8 cellular contexts compared by ENCODE assay signal in genomic region chr5:176364765-176365662, GRCh38. TPM values are rescaled to one million over a fixed set of nuclear protein-coding genes. Genes with fewer than 3 reads are reported as not detected.
DNase-seq lines count a peak whose midpoint lies in the region.

TSS of gene ARL10 (plus strand) at chr5:176365487. CDS start at chr5:176365564, 77 bp downstream.

- H3K27ac ChIP-seq in esophagus (ENCODE audit: low read depth in 2 of 2, low read length in 1 of 2) = peak within 1 kb of the TSS; percentile 65 to 80
- peak within 1 kb of the TSS; percentile 88 for H3K27ac ChIP-seq in muscle layer of colon (ENCODE audit: low read depth, low read length)

- H3K27me3 ChIP-seq in MG63 (peaks cover 6% of the 10 kb centered on the region), esophagus (ENCODE audit: control insufficient read depth in 1 of 2, insufficient read depth in 2 of 2, low read length in 2 of 2) (no peaks in the 10 kb centered on the region), muscle layer of colon (ENCODE audit: control insufficient read depth in 1 of 2, insufficient read depth in 2 of 2, low read length in 2 of 2) (no peaks in the 10 kb centered on the region)

- peak; percentile 59 for DNase-seq in NCI-H82 (lab: John Stamatoyannopoulos, UW)
- DNase-seq in NCI-H82 treated with DMSO at 0.1 percent for 48 hours (lab: John Stamatoyannopoulos, UW; ENCODE audit: unreplicated experiment) = no peak
- peak; percentile 8 for DNase-seq in MG63
- DNase-seq in activated T-cell treated with anti-CD3 and anti-CD28 coated beads for 24 hours (ENCODE audit: low read depth) = peak; percentile 50
- DNase-seq in stimulated activated CD8-positive, alpha-beta memory T cell treated with anti-CD3 and anti-CD28 coated beads, Interleukin-7, amount 100 ng/mL, for 48 hours (ENCODE audit: extremely low read depth in 1 of 2, low read depth in 1 of 2) = peak; percentile 38 to 62
- DNase-seq in OCI-M1 (lab: John Stamatoyannopoulos, UW) = no peak

- WGBS in esophagus, 2 donors = 10 to 15% methylated on average over 52 to 68 of the region's 68 CpGs

- peak within 1 kb of the TSS; percentile 86 for H3K9ac ChIP-seq in muscle layer of colon (ENCODE audit: low read length)

- H3K9me3 ChIP-seq in MG63 (no peaks in the 10 kb centered on the region), esophagus (ENCODE audit: control insufficient read depth in 2 of 2, insufficient read depth in 1 of 2, low read depth in 1 of 2, low read length in 1 of 2) (no peaks in the 10 kb centered on the region), muscle layer of colon (ENCODE audit: low read length) (no peaks in the 10 kb centered on the region)

- peak within 1 kb of the TSS; percentile 41 for H3K4me3 ChIP-seq in MG63
- peak within 1 kb of the TSS; percentile 80 to 85 for H3K4me3 ChIP-seq in esophagus (ENCODE audit: low read depth in 1 of 2, low read length in 2 of 2)
- peak within 1 kb of the TSS; percentile 77 to 80 for H3K4me3 ChIP-seq in muscle layer of colon (ENCODE audit: low read depth in 1 of 2, low read length in 2 of 2)

- H3K36me3 ChIP-seq in MG63 = peaks cover 4% of the 10 kb centered on the region; the same call in 1 of the 2 replicates
- H3K36me3 ChIP-seq in esophagus (ENCODE audit: control insufficient read depth in 2 of 2, insufficient read depth in 2 of 2, low read length in 1 of 2) = peaks cover 0 to 5% of the 10 kb centered on the region in 2 donors
- peaks cover 23% of the 10 kb centered on the region for H3K36me3 ChIP-seq in muscle layer of colon (ENCODE audit: insufficient read depth, low read length)

- H3K4me1 ChIP-seq in esophagus (ENCODE audit: control insufficient read depth in 2 of 2, insufficient read depth in 2 of 2, low read length in 1 of 2) (peaks cover 3 to 9% of the 10 kb centered on the region in 2 donors), muscle layer of colon (ENCODE audit: insufficient read depth, low read length) (peaks cover 18% of the 10 kb centered on the region)

RNA-seq across cellular contexts. Expression of gene ARL10, which starts in this region (rescaled TPM):
- 0.20 and 0.33 TPM in 2 replicates for total RNA-seq in MG63 (2014; rRNA removed; shearing (Covaris generic); ENCODE audit: low replicate concordance)
- 1 to 10 TPM; 2.4 to 3.8 TPM for polyA plus RNA-seq in esophagus

Comparison
In these comparisons a context has a peak if more than half of its experiments do, and no peak if none do; other contexts are left out.
1. DNase-seq: peak in NCI-H82 (single experiment), activated T-cell treated with anti-CD3 and anti-CD28 coated beads for 24 hours (single experiment) and stimulated activated CD8-positive, alpha-beta memory T cell treated with anti-CD3 and anti-CD28 coated beads, Interleukin-7, amount 100 ng/mL, for 48 hours (2 of 2); none in NCI-H82 treated with DMSO at 0.1 percent for 48 hours (single experiment) and OCI-M1 (single experiment).
2. Peak in DNase-seq and H3K4me3 ChIP-seq in MG63; RNA of the gene not detected or under 1 TPM.
3. Peak in every context shown above with its lines, with median percentiles within 50 percentile points of each other: H3K4me3 ChIP-seq.